ENCODE assay signal across 15 cellular contexts in the genomic region with DNA sequence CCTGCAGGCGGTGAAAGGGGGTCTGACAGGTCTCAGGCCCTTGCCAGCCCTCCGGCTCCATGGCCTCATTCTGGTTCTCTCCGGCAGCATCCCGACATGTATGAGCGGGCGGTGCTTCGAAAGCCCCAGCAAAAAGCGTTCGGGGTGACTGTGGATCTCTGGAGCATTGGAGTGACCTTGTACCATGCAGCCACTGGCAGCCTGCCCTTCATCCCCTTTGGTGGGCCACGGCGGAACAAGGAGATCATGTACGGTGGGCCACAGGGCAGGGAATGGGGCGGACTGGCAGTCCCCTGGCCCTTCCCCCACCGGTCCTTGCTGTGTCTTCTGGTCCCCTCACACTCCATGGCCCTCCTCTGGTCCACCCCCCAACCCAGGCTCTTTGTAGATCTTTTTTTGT. TPM values are rescaled to one million over a fixed set of nuclear protein-coding genes. Genes with fewer than 3 reads are reported as not detected.
A peak's percentile ranks its signal among the peaks of the same experiment; 100 is the strongest.
DNase-seq lines count a peak whose midpoint lies in the region; ATAC-seq and TF ChIP-seq lines count a peak whose summit lies in the region.
"Had no signal": no experiment of that assay in that cellular context is flagged by ENCODE, and none has a peak within 500 bp of the region (broad histone marks: within the 10 kb centered on the region; RNA-seq: fewer than 3 reads in every experiment).

No MANE protein-coding gene starts in this region.

- POLR2A ChIA-PET in HEK293T (lab: Yijun Ruan, JAX), result no interaction called here

- H3K27me3 ChIP-seq in neural progenitor cell, result no peaks in the 10 kb centered on the region

- H3K9me3 Mint-ChIP-seq in activated naive CD8-positive, alpha-beta T cell (ENCODE audit: low read depth), result no peaks in the 10 kb centered on the region
- H3K9me3 Mint-ChIP-seq in activated naive CD8-positive, alpha-beta T cell treated with anti-CD3 and anti-CD28 coated beads for 36 hours, result no peaks in the 10 kb centered on the region
- H3K9me3 Mint-ChIP-seq in activated T-helper 2 cell treated with anti-CD3 and anti-CD28 coated beads, Interferon-gamma antibody, Interleukin-2, Interleukin-4, amounts not matched to agents 10 μg/mL and 5 μg/mL and 100 μg/mL, durations not matched to agents 14 hours and 24 hours and 36 hours, result no peaks in the 10 kb centered on the region
- no peaks in the 10 kb centered on the region for H3K9me3 Mint-ChIP-seq in neural progenitor cell
- H3K9me3 Mint-ChIP-seq: H9 had no signal

- peak overlapping the region; percentile 28 for H3K27ac Mint-ChIP-seq in activated naive CD8-positive, alpha-beta T cell
- no peak overlapping the region for H3K27ac Mint-ChIP-seq in activated naive CD8-positive, alpha-beta T cell treated with anti-CD3 and anti-CD28 coated beads for 36 hours
- peak overlapping the region; percentile 38 for H3K27ac Mint-ChIP-seq in activated T-helper 2 cell treated with anti-CD3 and anti-CD28 coated beads, Interferon-gamma antibody, Interleukin-2, Interleukin-4, amounts not matched to agents 10 μg/mL and 5 μg/mL and 100 μg/mL, durations not matched to agents 14 hours and 24 hours and 36 hours
- peak overlapping the region; percentile 51 for H3K27ac Mint-ChIP-seq in neural progenitor cell

- no peaks in the 10 kb centered on the region for H3K36me3 ChIP-seq in neural progenitor cell
- H3K36me3 ChIP-seq: BE2C had no signal

- H2AFZ ChIP-seq in neural progenitor cell (replicated peaks), result no peak overlapping the region

- no peak overlapping the region for H3K4me3 Mint-ChIP-seq in activated naive CD8-positive, alpha-beta T cell
- H3K4me3 Mint-ChIP-seq in activated naive CD8-positive, alpha-beta T cell treated with anti-CD3 and anti-CD28 coated beads for 36 hours, result no peak overlapping the region
- H3K4me3 Mint-ChIP-seq in activated T-helper 2 cell treated with anti-CD3 and anti-CD28 coated beads, Interferon-gamma antibody, Interleukin-2, Interleukin-4, amounts not matched to agents 10 μg/mL and 5 μg/mL and 100 μg/mL, durations not matched to agents 14 hours and 24 hours and 36 hours (ENCODE audit: low read depth), result no peak overlapping the region
- no peak overlapping the region for H3K4me3 Mint-ChIP-seq in neural progenitor cell
- H3K4me3 Mint-ChIP-seq: CD4-positive, alpha-beta memory T cell; H9 had no signal

- no peak overlapping the region for H3K4me2 ChIP-seq in neural progenitor cell
- H3K4me2 ChIP-seq: A549 had no signal

- no peak for TF ChIP-seq POLR2A in GM18505 (IDR thresholded peaks at IDR 0.05; ENCODE audit: borderline replicate concordance, extremely low read depth, insufficient read depth, insufficient read length)

- ATAC-seq in GM18505 (IDR thresholded peaks at IDR 0.05; ENCODE audit: unreplicated experiment), result no peak
- ATAC-seq: A549, GM12878, HepG2 had no signal

- intact Hi-C loops in activated T-helper 2 cell treated with anti-CD3 and anti-CD28 coated beads, Interferon-gamma antibody, Interleukin-2, Interleukin-4, amounts not matched to agents 10 μg/mL and 5 μg/mL and 100 μg/mL, durations not matched to agents 14 hours and 24 hours and 36 hours (cut with micrococcal nuclease), result loop anchor here (5.0 to 10.0 kb wide), 2 partner anchors 106 to 328 kb away; no protein-coding TSS in a partner anchor

- peaks cover 44% of the 10 kb centered on the region for H3K4me1 Mint-ChIP-seq in activated naive CD8-positive, alpha-beta T cell (ENCODE audit: low read depth)
- H3K4me1 Mint-ChIP-seq in activated naive CD8-positive, alpha-beta T cell treated with anti-CD3 and anti-CD28 coated beads for 36 hours, result peaks cover 54% of the 10 kb centered on the region
- peaks cover 42% of the 10 kb centered on the region for H3K4me1 Mint-ChIP-seq in activated T-helper 2 cell treated with anti-CD3 and anti-CD28 coated beads, Interferon-gamma antibody, Interleukin-2, Interleukin-4, amounts not matched to agents 10 μg/mL and 5 μg/mL and 100 μg/mL, durations not matched to agents 14 hours and 24 hours and 36 hours (ENCODE audit: low read depth)
- peaks cover 21% of the 10 kb centered on the region for H3K4me1 Mint-ChIP-seq in neural progenitor cell

- no peaks in the 10 kb centered on the region for H3K9me3 ChIP-seq in neural progenitor cell (ENCODE audit: low read depth)
- H3K9me3 ChIP-seq: A549, BE2C had no signal

- CTCF ChIA-PET in HEK293T (lab: Yijun Ruan, JAX), result interaction anchor here (0.9 to 1.3 kb wide), 2 partner anchors 13 to 14 kb away, joined by 3 to 5 read pairs; no protein-coding TSS in a partner anchor

- H3K4me3 ChIP-seq in neural progenitor cell, result no peak overlapping the region
- H3K4me3 ChIP-seq: A549, GM12878 had no signal

- peaks cover 4% of the 10 kb centered on the region for H3K36me3 Mint-ChIP-seq in activated naive CD8-positive, alpha-beta T cell
- peaks cover 43% of the 10 kb centered on the region for H3K36me3 Mint-ChIP-seq in activated naive CD8-positive, alpha-beta T cell treated with anti-CD3 and anti-CD28 coated beads for 36 hours
- H3K36me3 Mint-ChIP-seq in activated T-helper 2 cell treated with anti-CD3 and anti-CD28 coated beads, Interferon-gamma antibody, Interleukin-2, Interleukin-4, amounts not matched to agents 10 μg/mL and 5 μg/mL and 100 μg/mL, durations not matched to agents 14 hours and 24 hours and 36 hours (ENCODE audit: low read depth), result peaks cover 82% of the 10 kb centered on the region
- peaks cover 18% of the 10 kb centered on the region for H3K36me3 Mint-ChIP-seq in neural progenitor cell

- no peak for TF ChIP-seq CTCF in neural progenitor cell (IDR thresholded peaks at IDR 0.05)

- H3K9ac ChIP-seq in neural progenitor cell, result no peak overlapping the region

- H3K4me1 ChIP-seq in neural progenitor cell, result peaks cover 20% of the 10 kb centered on the region
- H3K4me1 ChIP-seq: BE2C had no signal

- DNase-seq in activated naive CD8-positive, alpha-beta T cell treated with anti-CD3 and anti-CD28 coated beads for 36 hours, result no peak
- DNase-seq in activated T-helper 2 cell treated with anti-CD3 and anti-CD28 coated beads, Interferon-gamma antibody, Interleukin-2, Interleukin-4, amounts not matched to agents 10 μg/mL and 5 μg/mL and 100 μg/mL, durations not matched to agents 14 hours and 24 hours and 36 hours (ENCODE audit: low spot score), result no peak
- DNase-seq in neural progenitor cell (ENCODE audit: low spot score) (no peak), HEK293T (ENCODE audit: extremely low spot score) (no peak)
- DNase-seq: BE2C; CD4-positive, alpha-beta memory T cell; DMS79; GOT3; H9 had no signal

- no peak overlapping the region for H3K27ac ChIP-seq in neural progenitor cell
- H3K27ac ChIP-seq: A549, C4-2B had no signal

- H4K20me1 ChIP-seq in neural progenitor cell (ENCODE audit: low read depth), result no peaks in the 10 kb centered on the region

- no peaks in the 10 kb centered on the region for H3K27me3 Mint-ChIP-seq in activated naive CD8-positive, alpha-beta T cell
- H3K27me3 Mint-ChIP-seq in activated naive CD8-positive, alpha-beta T cell treated with anti-CD3 and anti-CD28 coated beads for 36 hours, result no peaks in the 10 kb centered on the region
- H3K27me3 Mint-ChIP-seq in activated T-helper 2 cell treated with anti-CD3 and anti-CD28 coated beads, Interferon-gamma antibody, Interleukin-2, Interleukin-4, amounts not matched to agents 10 μg/mL and 5 μg/mL and 100 μg/mL, durations not matched to agents 14 hours and 24 hours and 36 hours (ENCODE audit: low read depth), result no peaks in the 10 kb centered on the region
- H3K27me3 Mint-ChIP-seq in neural progenitor cell (ENCODE audit: insufficient read depth, low read depth), result peaks cover 4% of the 10 kb centered on the region
- H3K27me3 Mint-ChIP-seq: CD4-positive, alpha-beta memory T cell had no signal

- no peaks in the 10 kb centered on the region for H3K79me2 ChIP-seq in neural progenitor cell (ENCODE audit: low read depth)

- H3F3A ChIP-seq in neural progenitor cell (ENCODE audit: low read depth), result no peaks in the 10 kb centered on the region

TF ChIP-seq in HEK293T, 16 proteins besides CTCF, POLR2A, EP300 and RAD21:
- no peak for TF ChIP-seq FOXK2 (IDR thresholded peaks at IDR 0.05)
- TF ChIP-seq ARNT (IDR thresholded peaks at IDR 0.05), result no peak
- TF ChIP-seq ZNF384 (IDR thresholded peaks at IDR 0.05), result no peak
- TF ChIP-seq TARDBP (IDR thresholded peaks at IDR 0.05), result no peak
- TF ChIP-seq SP1 (IDR thresholded peaks at IDR 0.05), result no peak
- TF ChIP-seq, protein P1, sequence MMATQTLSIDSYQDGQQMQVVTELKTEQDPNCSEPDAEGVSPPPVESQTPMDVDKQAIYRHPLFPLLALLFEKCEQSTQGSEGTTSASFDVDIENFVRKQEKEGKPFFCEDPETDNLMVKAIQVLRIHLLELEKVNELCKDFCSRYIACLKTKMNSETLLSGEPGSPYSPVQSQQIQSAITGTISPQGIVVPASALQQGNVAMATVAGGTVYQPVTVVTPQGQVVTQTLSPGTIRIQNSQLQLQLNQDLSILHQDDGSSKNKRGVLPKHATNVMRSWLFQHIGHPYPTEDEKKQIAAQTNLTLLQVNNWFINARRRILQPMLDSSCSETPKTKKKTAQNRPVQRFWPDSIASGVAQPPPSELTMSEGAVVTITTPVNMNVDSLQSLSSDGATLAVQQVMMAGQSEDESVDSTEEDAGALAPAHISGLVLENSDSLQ (IDR thresholded peaks at IDR 0.05), result no peak
- no peak for TF ChIP-seq L3MBTL2 (conservative IDR thresholded peaks at IDR 0.05)
- TF ChIP-seq FOXM1 (IDR thresholded peaks at IDR 0.05; ENCODE audit: borderline replicate concordance), result no peak

RNA-seq across cellular contexts. Expression of a gene that starts 6.3 kb away (rescaled TPM):
- 10 to 100 TPM; 18.7 to 19.8 TPM for total RNA-seq in activated naive CD8-positive, alpha-beta T cell treated with anti-CD3 and anti-CD28 coated beads for 36 hours
- 33.8 and 33.9 TPM in 2 replicates for total RNA-seq in activated T-helper 2 cell treated with anti-CD3 and anti-CD28 coated beads, Interferon-gamma antibody, Interleukin-2, Interleukin-4, amounts not matched to agents 10 μg/mL and 5 μg/mL and 100 μg/mL, durations not matched to agents 14 hours and 24 hours and 36 hours
- total RNA-seq in neural progenitor cell (ENCODE audit: low replicate concordance), result 0.26 and 2.7 TPM in 2 replicates

RNA-seq across cellular contexts. Expression of a gene that starts 30.7 kb away (rescaled TPM):
- total RNA-seq in activated naive CD8-positive, alpha-beta T cell treated with anti-CD3 and anti-CD28 coated beads for 36 hours, result 100 to 1,000 TPM; 223 to 226 TPM
- 180 and 182 TPM in 2 replicates for total RNA-seq in activated T-helper 2 cell treated with anti-CD3 and anti-CD28 coated beads, Interferon-gamma antibody, Interleukin-2, Interleukin-4, amounts not matched to agents 10 μg/mL and 5 μg/mL and 100 μg/mL, durations not matched to agents 14 hours and 24 hours and 36 hours
- total RNA-seq in neural progenitor cell (ENCODE audit: low replicate concordance), result 0.19 and 0.43 TPM in 2 replicates

Comparison
In these comparisons a context has a peak if more than half of its experiments do, and no peak if none do; other contexts are left out.
1. RNA of a gene that starts 30.7 kb away (total RNA-seq): 223 to 226 TPM in activated naive CD8-positive, alpha-beta T cell treated with anti-CD3 and anti-CD28 coated beads for 36 hours and 180 to 182 TPM in activated T-helper 2 cell treated with anti-CD3 and anti-CD28 coated beads, Interferon-gamma antibody, Interleukin-2, Interleukin-4, amounts not matched to agents 10 μg/mL and 5 μg/mL and 100 μg/mL, durations not matched to agents 14 hours and 24 hours and 36 hours; 0.19 to 0.43 TPM in neural progenitor cell; every median in the first group is over 100 times any median in the second.